10 cellular contexts compared by ENCODE assay signal in the genomic region with DNA sequence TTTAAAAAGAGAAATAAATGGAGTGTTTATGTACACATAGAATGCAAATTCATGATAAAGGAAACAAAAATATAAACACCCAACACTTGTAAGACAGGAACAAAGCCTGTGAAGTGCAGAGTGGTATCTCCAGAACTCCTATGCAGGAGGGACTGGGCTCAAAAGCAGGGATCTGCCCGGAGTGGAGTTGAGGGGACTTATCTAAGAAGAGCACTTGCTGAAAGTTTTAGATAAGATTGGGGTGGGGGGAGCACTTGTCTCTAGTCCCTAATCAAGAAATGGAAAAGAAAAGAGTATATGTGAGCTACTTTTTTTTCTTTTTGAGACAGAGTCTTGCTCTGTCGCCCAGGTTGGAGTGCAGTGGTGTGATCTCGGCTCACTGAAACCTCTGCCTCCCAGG.
"Had no signal": no experiment of that assay in that cellular context is flagged by ENCODE, and none has a peak within 500 bp of the region (broad histone marks: within the 10 kb centered on the region; RNA-seq: fewer than 3 reads in every experiment).

No MANE protein-coding gene starts in this region.

- DNase-seq: KBM-7; NCI-H1092; NCI-H1694 treated with DMSO at 0.1 percent for 48 hours; NCI-H2107; NCI-H524; NCI-H526 treated with DMSO at 0.1 percent for 48 hours; NK-92 treated with Interleukin-12 subunit alpha and Interleukin-12 subunit beta, amount 100 ng/mL, for 24 hours; PC-9; Peyer's patch; SJCRH30 had no signal
